22 cellular contexts compared by ENCODE assay signal in the genomic region with DNA sequence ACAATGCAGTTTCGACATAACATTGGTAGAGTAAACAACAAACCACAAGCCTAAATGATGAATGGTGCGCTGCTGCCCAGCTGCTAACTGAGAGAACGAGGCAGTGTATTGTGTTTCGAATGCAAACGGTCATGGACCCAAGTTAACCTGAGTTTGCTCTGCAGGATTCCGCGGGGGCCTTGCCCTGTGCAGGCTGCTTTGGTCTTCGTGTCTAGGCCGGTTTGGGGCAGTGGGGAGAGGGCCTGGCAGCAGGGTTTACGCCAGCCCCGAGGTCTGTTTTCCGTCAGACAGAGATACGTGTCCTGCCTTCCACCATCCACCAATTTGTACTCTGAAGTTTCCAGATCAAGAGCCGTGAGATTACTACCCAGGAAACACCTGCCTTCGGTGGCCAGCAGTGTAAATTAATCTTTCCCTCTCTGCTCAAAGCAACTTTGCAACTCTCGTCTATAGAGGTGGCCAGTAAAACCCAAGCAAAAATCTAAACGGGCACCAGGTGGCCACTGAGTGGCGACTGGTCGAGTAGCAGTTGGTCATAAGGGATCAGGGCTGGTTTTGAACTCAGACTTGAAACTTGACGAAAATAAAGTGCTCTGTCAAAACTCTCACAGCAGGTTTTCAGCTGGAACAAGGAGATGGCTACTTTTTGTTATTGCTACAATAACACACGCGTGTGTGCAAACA. TPM values are rescaled to one million over a fixed set of nuclear protein-coding genes. Genes with fewer than 3 reads are reported as not detected.
DNase-seq lines count a peak whose midpoint lies in the region; ATAC-seq, FAIRE-seq and TF ChIP-seq lines count a peak whose summit lies in the region.
"Had no signal": no experiment of that assay in that cellular context is flagged by ENCODE, and none has a peak within 500 bp of the region (broad histone marks: within the 10 kb centered on the region; RNA-seq: fewer than 3 reads in every experiment).

No MANE protein-coding gene starts in this region.

- ATAC-seq in body of pancreas, result peak; percentile 55

- 37 to 53% methylated on average over 21 to 22 of the region's 22 CpGs for WGBS in body of pancreas, 2 donors

- peaks cover 0 to 2% of the 10 kb centered on the region in 2 donors for H3K36me3 ChIP-seq in body of pancreas (replicated peaks in 1 of 2; ENCODE audit: insufficient read depth in 1 of 2, low read depth in 2 of 2)

- no peak overlapping the region for H3K4me3 Mint-ChIP-seq in progenitor cell of endocrine pancreas (ENCODE audit: low read depth)

- H3K9me3 Mint-ChIP-seq in progenitor cell of endocrine pancreas (ENCODE audit: low read depth), result no peaks in the 10 kb centered on the region
- H3K9me3 Mint-ChIP-seq: activated T-helper 2 cell treated with anti-CD3 and anti-CD28 coated beads, Interferon-gamma antibody, Interleukin-2, Interleukin-4, amounts not matched to agents 10 μg/mL and 5 μg/mL and 100 μg/mL, durations not matched to agents 14 hours and 24 hours and 36 hours; CD4-positive, CD25-positive, alpha-beta regulatory T cell had no signal

- peaks cover 6% of the 10 kb centered on the region for H3K4me1 ChIP-seq in body of pancreas
- H3K4me1 ChIP-seq: heart right ventricle, vagina had no signal

- peaks cover 11% of the 10 kb centered on the region for H3K4me1 Mint-ChIP-seq in progenitor cell of endocrine pancreas (ENCODE audit: low read depth)

- peak overlapping the region; percentile 79 for H3K27ac Mint-ChIP-seq in progenitor cell of endocrine pancreas
- H3K27ac Mint-ChIP-seq: activated T-helper 2 cell treated with anti-CD3 and anti-CD28 coated beads, Interferon-gamma antibody, Interleukin-2, Interleukin-4, amounts not matched to agents 10 μg/mL and 5 μg/mL and 100 μg/mL, durations not matched to agents 14 hours and 24 hours and 36 hours; CD4-positive, CD25-positive, alpha-beta regulatory T cell had no signal

- H3K27me3 Mint-ChIP-seq in progenitor cell of endocrine pancreas, result no peaks in the 10 kb centered on the region
- H3K27me3 Mint-ChIP-seq: CD4-positive, CD25-positive, alpha-beta regulatory T cell had no signal

- peak in 3 of 7 experiments; percentile 25 to 35 (median 31) for TF ChIP-seq CTCF in body of pancreas (IDR thresholded peaks at IDR 0.05)
- TF ChIP-seq CTCF in progenitor cell of endocrine pancreas (IDR thresholded peaks at IDR 0.05; ENCODE audit: unreplicated experiment), result no peak

- TF ChIP-seq POLR2A in GM12891 (IDR thresholded peaks at IDR 0.05; ENCODE audit: low read depth, low read length) (no peak), body of pancreas (IDR thresholded peaks at IDR 0.05) (no peak)

- H3K27ac ChIP-seq in body of pancreas, result peak overlapping the region in 2 of 4 donors; percentile 13 to 28
- H3K27ac ChIP-seq: epithelial cell of prostate, heart right ventricle, vagina had no signal

- H3K27me3 ChIP-seq in body of pancreas, result no peaks in the 10 kb centered on the region
- H3K27me3 ChIP-seq: heart right ventricle, vagina had no signal

- intact Hi-C loops in body of pancreas (cut with DNase I), result no loop called here

- no peak for DNase-seq in GM12891 (ENCODE audit: insufficient read length, low spot score)
- DNase-seq in NAMALWA (ENCODE audit: low spot score), result peak; percentile 60
- DNase-seq in body of pancreas, result peak in 2 of 4 donors; percentile 25 to 49
- no peak for DNase-seq in progenitor cell of endocrine pancreas (ENCODE audit: low spot score, unreplicated experiment)
- no peak for DNase-seq in mucosa of gallbladder (ENCODE audit: low spot score)
- DNase-seq in activated CD4-positive, alpha-beta T cell treated with anti-CD3 and anti-CD28 coated beads for 1 hour, result no peak
- no peak for DNase-seq in DMS53 (lab: John Stamatoyannopoulos, UW)
- DNase-seq: activated CD8-positive, alpha-beta memory T cell treated with anti-CD3 and anti-CD28 coated beads for 24 hours; anterior cingulate cortex; CD4-positive, CD25-positive, alpha-beta regulatory T cell; heart right ventricle; kidney; midbrain; NCI-H1048; OCI-M1; SK-N-SH had no signal

- peaks cover 3% of the 10 kb centered on the region for H3K36me3 Mint-ChIP-seq in progenitor cell of endocrine pancreas (ENCODE audit: insufficient read depth)

- H3K4me3 ChIP-seq in body of pancreas, result no peak overlapping the region
- H3K4me3 ChIP-seq: heart right ventricle, smooth muscle cell, vagina had no signal

- peak; percentile 77 for FAIRE-seq in GM12891 (lab: Jason Lieb, UNC)
- FAIRE-seq: colon, G401.6, kidney had no signal

- H3K9me3 ChIP-seq in body of pancreas, result no peaks in the 10 kb centered on the region
- H3K9me3 ChIP-seq: heart right ventricle, SK-N-SH, vagina had no signal

TF ChIP-seq in GM12891, 5 proteins besides CTCF, POLR2A, EP300 and RAD21:
- TF ChIP-seq PAX5 (IDR thresholded peaks at IDR 0.05; ENCODE audit: insufficient read depth, low read length, severe bottlenecking), result no peak
- TF ChIP-seq POLR2AphosphoS5 (IDR thresholded peaks at IDR 0.05; ENCODE audit: low read depth, low read length), result no peak
- no peak for TF ChIP-seq TAF1 (IDR thresholded peaks at IDR 0.05; ENCODE audit: low read depth, low read length)
- TF ChIP-seq POU2F2 (IDR thresholded peaks at IDR 0.05; ENCODE audit: low read depth, low read length), result no peak

RNA-seq across cellular contexts. Expression of a gene that starts 6.3 kb away (rescaled TPM):
- 7.4 TPM for polyA plus RNA-seq in GM12891 (2012; ENCODE audit: low read depth, missing spikeins)
- total RNA-seq in body of pancreas (1 to 10 TPM; 3.1 to 6.9 TPM), progenitor cell of endocrine pancreas (14.0 and 16.2 TPM in 2 replicates), mucosa of gallbladder (6.4 TPM)
